In genomic region chr5:160441352-160441781, GRCh38 we compare ENCODE assay signal across 11 cellular contexts. TPM values are rescaled to one million over a fixed set of nuclear protein-coding genes. Genes with fewer than 3 reads are reported as not detected.
A peak's percentile ranks its signal among the peaks of the same experiment; 100 is the strongest.
DNase-seq lines count a peak whose midpoint lies in the region; ATAC-seq and FAIRE-seq lines count a peak whose summit lies in the region.
"Had no signal": no experiment of that assay in that cellular context is flagged by ENCODE, and none has a peak within 500 bp of the region (broad histone marks: within the 10 kb centered on the region; RNA-seq: fewer than 3 reads in every experiment).

No MANE protein-coding gene starts in this region.

- H3K27me3 Mint-ChIP-seq in activated T-helper 2 cell treated with anti-CD3 and anti-CD28 coated beads, Interferon-gamma antibody, Interleukin-2, Interleukin-4, amounts not matched to agents 10 μg/mL and 5 μg/mL and 100 μg/mL, durations not matched to agents 14 hours and 24 hours and 36 hours (ENCODE audit: low read depth), result no peaks in the 10 kb centered on the region

- peak overlapping the region; percentile 15 for H3K27ac Mint-ChIP-seq in activated T-helper 2 cell treated with anti-CD3 and anti-CD28 coated beads, Interferon-gamma antibody, Interleukin-2, Interleukin-4, amounts not matched to agents 10 μg/mL and 5 μg/mL and 100 μg/mL, durations not matched to agents 14 hours and 24 hours and 36 hours
- H3K27ac Mint-ChIP-seq: activated naive CD4-positive, alpha-beta T cell treated with anti-CD3 and anti-CD28 coated beads, Interleukin-2, amount 50 U/mL, for 72 hours had no signal

- no peaks in the 10 kb centered on the region for H3K9me3 Mint-ChIP-seq in activated T-helper 2 cell treated with anti-CD3 and anti-CD28 coated beads, Interferon-gamma antibody, Interleukin-2, Interleukin-4, amounts not matched to agents 10 μg/mL and 5 μg/mL and 100 μg/mL, durations not matched to agents 14 hours and 24 hours and 36 hours
- H3K9me3 Mint-ChIP-seq: activated naive CD4-positive, alpha-beta T cell treated with anti-CD3 and anti-CD28 coated beads, Interleukin-2, amount 50 U/mL, for 72 hours had no signal

- DNase-seq in GM18507 (ENCODE audit: extremely low spot score, insufficient read length, low read depth), result no peak
- DNase-seq in activated T-helper 2 cell treated with anti-CD3 and anti-CD28 coated beads, Interferon-gamma antibody, Interleukin-2, Interleukin-4, amounts not matched to agents 10 μg/mL and 5 μg/mL and 100 μg/mL, durations not matched to agents 14 hours and 24 hours and 36 hours (ENCODE audit: low spot score), result no peak
- no peak for DNase-seq in NCI-H2107 treated with DMSO at 0.1 percent for 48 hours (lab: John Stamatoyannopoulos, UW; ENCODE audit: unreplicated experiment)
- no peak for DNase-seq in activated gamma-delta T cell (lab: John Stamatoyannopoulos, UW)
- DNase-seq: activated CD4-positive, alpha-beta T cell treated with anti-CD3 and anti-CD28 coated beads, Interleukin-2, amount 50 U/mL, for 1 hour; NCI-H1417; stimulated activated CD4-positive, alpha-beta T cell treated with anti-CD3 and anti-CD28 coated beads, Interleukin-4, amount 100 ng/mL, for 4 hours had no signal

- H3K36me3 Mint-ChIP-seq in activated T-helper 2 cell treated with anti-CD3 and anti-CD28 coated beads, Interferon-gamma antibody, Interleukin-2, Interleukin-4, amounts not matched to agents 10 μg/mL and 5 μg/mL and 100 μg/mL, durations not matched to agents 14 hours and 24 hours and 36 hours (ENCODE audit: low read depth), result no peaks in the 10 kb centered on the region
- H3K36me3 Mint-ChIP-seq: activated naive CD4-positive, alpha-beta T cell treated with anti-CD3 and anti-CD28 coated beads, Interleukin-2, amount 50 U/mL, for 72 hours had no signal

- ATAC-seq in GM19397 (IDR thresholded peaks at IDR 0.05; ENCODE audit: unreplicated experiment) (peak; percentile 20), HG03064 (IDR thresholded peaks at IDR 0.05; ENCODE audit: low read depth, unreplicated experiment) (peak; percentile 16), HG03521 (IDR thresholded peaks at IDR 0.05; ENCODE audit: unreplicated experiment) (no peak)
- ATAC-seq: activated naive CD4-positive, alpha-beta T cell treated with anti-CD3 and anti-CD28 coated beads, Interleukin-2, amount 50 U/mL, for 72 hours had no signal

- peak; percentile 97 for FAIRE-seq in GM18507 (lab: Jason Lieb, UNC)

- H3K4me1 Mint-ChIP-seq in activated T-helper 2 cell treated with anti-CD3 and anti-CD28 coated beads, Interferon-gamma antibody, Interleukin-2, Interleukin-4, amounts not matched to agents 10 μg/mL and 5 μg/mL and 100 μg/mL, durations not matched to agents 14 hours and 24 hours and 36 hours (ENCODE audit: low read depth), result peaks cover 62% of the 10 kb centered on the region

- no peak overlapping the region for H3K4me3 Mint-ChIP-seq in activated T-helper 2 cell treated with anti-CD3 and anti-CD28 coated beads, Interferon-gamma antibody, Interleukin-2, Interleukin-4, amounts not matched to agents 10 μg/mL and 5 μg/mL and 100 μg/mL, durations not matched to agents 14 hours and 24 hours and 36 hours (ENCODE audit: low read depth)

- intact Hi-C loops in activated T-helper 2 cell treated with anti-CD3 and anti-CD28 coated beads, Interferon-gamma antibody, Interleukin-2, Interleukin-4, amounts not matched to agents 10 μg/mL and 5 μg/mL and 100 μg/mL, durations not matched to agents 14 hours and 24 hours and 36 hours (cut with micrococcal nuclease), result no loop called here

RNA-seq across cellular contexts. Expression of gene PTTG1, which starts 19.7 kb away (rescaled TPM):
- total RNA-seq in activated T-helper 2 cell treated with anti-CD3 and anti-CD28 coated beads, Interferon-gamma antibody, Interleukin-2, Interleukin-4, amounts not matched to agents 10 μg/mL and 5 μg/mL and 100 μg/mL, durations not matched to agents 14 hours and 24 hours and 36 hours, result 142 and 146 TPM in 2 replicates

RNA-seq across cellular contexts. Expression of gene SLU7, which starts 22.5 kb away (rescaled TPM):
- total RNA-seq in activated T-helper 2 cell treated with anti-CD3 and anti-CD28 coated beads, Interferon-gamma antibody, Interleukin-2, Interleukin-4, amounts not matched to agents 10 μg/mL and 5 μg/mL and 100 μg/mL, durations not matched to agents 14 hours and 24 hours and 36 hours, result 41.3 and 44.3 TPM in 2 replicates

RNA-seq across cellular contexts. Expression of gene FAM200C, which starts 41.5 kb away (rescaled TPM):
- total RNA-seq in activated T-helper 2 cell treated with anti-CD3 and anti-CD28 coated beads, Interferon-gamma antibody, Interleukin-2, Interleukin-4, amounts not matched to agents 10 μg/mL and 5 μg/mL and 100 μg/mL, durations not matched to agents 14 hours and 24 hours and 36 hours, result 1.3 and 1.4 TPM in 2 replicates
